18 cellular contexts compared by ENCODE assay signal in genomic region chr4:126123933-126124332, GRCh38.
DNase-seq lines count a peak whose midpoint lies in the region; ATAC-seq and TF ChIP-seq lines count a peak whose summit lies in the region.
"Had no signal": no experiment of that assay in that cellular context is flagged by ENCODE, and none has a peak within 500 bp of the region (broad histone marks: within the 10 kb centered on the region; RNA-seq: fewer than 3 reads in every experiment).

No MANE protein-coding gene starts in this region.

- H3K4me1 ChIP-seq in Karpas-422 (ENCODE audit: low read length) = no peaks in the 10 kb centered on the region
- H3K4me1 ChIP-seq in PC-3 (ENCODE audit: insufficient read depth, low read length) = no peaks in the 10 kb centered on the region
- H3K4me1 ChIP-seq: Peyer's patch had no signal

- no TSS peak for BruUV-seq in PC-3 (replicated peaks; lab: Mats Ljungman, UMichigan)

- H3K4me3 Mint-ChIP-seq in activated CD4-positive, alpha-beta T cell treated with anti-CD3 and anti-CD28 coated beads, Interleukin-2, amount 10 ng/mL, durations not matched to agents 24 days and 14 days = no peak overlapping the region
- H3K4me3 Mint-ChIP-seq: B cell; CD4-positive, alpha-beta memory T cell; IgD-negative memory B cell had no signal

- H3K36me3 ChIP-seq in Karpas-422 (ENCODE audit: insufficient read depth, low read length) (no peaks in the 10 kb centered on the region), PC-3 (ENCODE audit: low read depth, low read length) (no peaks in the 10 kb centered on the region)
- H3K36me3 ChIP-seq: Peyer's patch had no signal

- H3K36me3 Mint-ChIP-seq in activated CD4-positive, alpha-beta T cell treated with anti-CD3 and anti-CD28 coated beads, Interleukin-2, amount 10 ng/mL, durations not matched to agents 24 days and 14 days (ENCODE audit: low read depth) = no peaks in the 10 kb centered on the region
- H3K36me3 Mint-ChIP-seq: CD4-positive, alpha-beta memory T cell; IgD-negative memory B cell had no signal

- H3K9ac ChIP-seq in Karpas-422 (ENCODE audit: low read length) = no peak overlapping the region
- no peak overlapping the region for H3K9ac ChIP-seq in PC-3 (ENCODE audit: low read length)

- H2AFZ ChIP-seq in Karpas-422 (ENCODE audit: low read length) = no peak overlapping the region
- H2AFZ ChIP-seq in PC-3 (ENCODE audit: low read length) = no peak overlapping the region

- no peak overlapping the region for H3K4me2 ChIP-seq in Karpas-422 (ENCODE audit: low read depth, low read length, poor library complexity, severe bottlenecking)
- H3K4me2 ChIP-seq in PC-3 (ENCODE audit: low read length) = no peak overlapping the region

- TF ChIP-seq CTCF in fibroblast of mammary gland (conservative IDR thresholded peaks at IDR 0.05; ENCODE audit: control insufficient read depth, insufficient read depth, low read depth, low read length) = no peak
- TF ChIP-seq CTCF in PC-3 (conservative IDR thresholded peaks at IDR 0.05; ENCODE audit: low read depth, low read length) = no peak

- H3K9me3 ChIP-seq in Karpas-422 (ENCODE audit: low read length) (peaks cover 23% of the 10 kb centered on the region), PC-3 (ENCODE audit: low read length) (no peaks in the 10 kb centered on the region)
- H3K9me3 ChIP-seq: Peyer's patch had no signal

- no peaks in the 10 kb centered on the region for H3F3A ChIP-seq in PC-3 (ENCODE audit: low read length, unreplicated experiment)

- H3K9me3 Mint-ChIP-seq in activated CD4-positive, alpha-beta T cell treated with anti-CD3 and anti-CD28 coated beads, Interleukin-2, amount 10 ng/mL, durations not matched to agents 24 days and 14 days = no peaks in the 10 kb centered on the region

- H3K27me3 ChIP-seq in Karpas-422 (ENCODE audit: low read length) (no peaks in the 10 kb centered on the region), PC-3 (ENCODE audit: low read length) (no peaks in the 10 kb centered on the region)
- H3K27me3 ChIP-seq: Peyer's patch had no signal

- CTCF ChIA-PET in PC-3 (lab: Charles Lee) = no interaction called here

- ATAC-seq in SK-N-SH treated with all-trans-retinoic acid at 6 μM for 48 hours (peak; percentile 45; the same call in 2 of the 3 replicates), PC-3 (no peak)

- peak; percentile 23 for DNase-seq in EH (ENCODE audit: low read depth)
- DNase-seq in fibroblast of mammary gland (ENCODE audit: low read depth) = peak; percentile 1
- DNase-seq in skeletal muscle cell (ENCODE audit: low read depth) = peak; percentile 5
- DNase-seq in Karpas-422 = no peak
- DNase-seq in activated CD4-positive, alpha-beta T cell treated with anti-CD3 and anti-CD28 coated beads, Interleukin-2, amount 10 ng/mL, durations not matched to agents 24 days and 14 days = no peak
- DNase-seq in PC-3 = no peak
- DNase-seq: CD4-positive, alpha-beta memory T cell; DND-41; HCEC 1CT; NCI-H1436; NCI-H2029 treated with DMSO at 0.1 percent for 48 hours; NCI-H510A; NCI-H82; Peyer's patch; Right ventricle myocardium superior had no signal

- no peaks in the 10 kb centered on the region for H3K4me1 Mint-ChIP-seq in activated CD4-positive, alpha-beta T cell treated with anti-CD3 and anti-CD28 coated beads, Interleukin-2, amount 10 ng/mL, durations not matched to agents 24 days and 14 days
- H3K4me1 Mint-ChIP-seq: B cell; CD4-positive, alpha-beta memory T cell; IgD-negative memory B cell had no signal

- H4K20me1 ChIP-seq in Karpas-422 (ENCODE audit: insufficient read depth, low read depth, low read length) (no peaks in the 10 kb centered on the region), PC-3 (ENCODE audit: low read length) (no peaks in the 10 kb centered on the region)

- H3K27ac Mint-ChIP-seq in activated CD4-positive, alpha-beta T cell treated with anti-CD3 and anti-CD28 coated beads, Interleukin-2, amount 10 ng/mL, durations not matched to agents 24 days and 14 days = no peak overlapping the region
- H3K27ac Mint-ChIP-seq: B cell; CD4-positive, alpha-beta memory T cell; IgD-negative memory B cell had no signal

- intact Hi-C loops in activated CD4-positive, alpha-beta T cell treated with anti-CD3 and anti-CD28 coated beads, Interleukin-2, amount 10 ng/mL, durations not matched to agents 24 days and 14 days (cut with micrococcal nuclease) = no loop called here
- intact Hi-C loops in PC-3 (cut with micrococcal nuclease) = no loop called here

- H3K79me2 ChIP-seq in Karpas-422 (ENCODE audit: low read length) (no peaks in the 10 kb centered on the region), PC-3 (ENCODE audit: low read length) (no peaks in the 10 kb centered on the region)

- no peaks in the 10 kb centered on the region for H3K27me3 Mint-ChIP-seq in activated CD4-positive, alpha-beta T cell treated with anti-CD3 and anti-CD28 coated beads, Interleukin-2, amount 10 ng/mL, durations not matched to agents 24 days and 14 days
- H3K27me3 Mint-ChIP-seq: B cell; CD4-positive, alpha-beta memory T cell; IgD-negative memory B cell had no signal

- POLR2A ChIA-PET in PC-3 (lab: Charles Lee; ENCODE audit: unreplicated experiment) = no interaction called here

- H3K9me2 ChIP-seq in Karpas-422 (replicated peaks; ENCODE audit: insufficient read depth, low read length) (no peaks in the 10 kb centered on the region; the same call in 1 of the 2 replicates), PC-3 (replicated peaks; ENCODE audit: low read length) (no peaks in the 10 kb centered on the region)

- H3K27ac ChIP-seq in Karpas-422 (ENCODE audit: low read length) (no peak overlapping the region), PC-3 (ENCODE audit: low read length) (no peak overlapping the region)
- H3K27ac ChIP-seq: Peyer's patch had no signal

- H3K4me3 ChIP-seq in fibroblast of mammary gland (ENCODE audit: control insufficient read depth, low read depth, low read length) (no peak overlapping the region), skeletal muscle cell (ENCODE audit: low read depth, low read length) (no peak overlapping the region), Karpas-422 (ENCODE audit: low read length) (no peak overlapping the region), PC-3 (ENCODE audit: low read length) (no peak overlapping the region)
- H3K4me3 ChIP-seq: Peyer's patch had no signal

TF ChIP-seq in SK-N-SH treated with all-trans-retinoic acid at 6 μM for 48 hours, 23 proteins besides CTCF, POLR2A, EP300 and RAD21 (continues in another document):
- no peak for TF ChIP-seq ESRRG (CRISPR knock-in tag; IDR thresholded peaks at IDR 0.05)
- no peak for TF ChIP-seq SNAI2 (CRISPR knock-in tag; IDR thresholded peaks at IDR 0.05)
- no peak for TF ChIP-seq ZFP30 (CRISPR knock-in tag; IDR thresholded peaks at IDR 0.05)
- TF ChIP-seq ARNTL (CRISPR knock-in tag; IDR thresholded peaks at IDR 0.05; ENCODE audit: borderline replicate concordance, low read depth) = no peak
- TF ChIP-seq ZNF565 (CRISPR knock-in tag; conservative IDR thresholded peaks at IDR 0.05; ENCODE audit: low read depth) = no peak
- TF ChIP-seq ZC3H10 (CRISPR knock-in tag; IDR thresholded peaks at IDR 0.05) = no peak
- no peak for TF ChIP-seq ZFP3 (CRISPR knock-in tag; IDR thresholded peaks at IDR 0.05)
- no peak for TF ChIP-seq TCF4 (CRISPR knock-in tag; IDR thresholded peaks at IDR 0.05; ENCODE audit: borderline replicate concordance)
- no peak for TF ChIP-seq TSHZ2 (CRISPR knock-in tag; IDR thresholded peaks at IDR 0.05)
- no peak for TF ChIP-seq RARB (CRISPR knock-in tag; IDR thresholded peaks at IDR 0.05)
- TF ChIP-seq ZNF8 (CRISPR knock-in tag; IDR thresholded peaks at IDR 0.05) = no peak
- no peak for TF ChIP-seq GLIS3 (CRISPR knock-in tag; IDR thresholded peaks at IDR 0.05)
- no peak for TF ChIP-seq OSR1 (CRISPR knock-in tag; IDR thresholded peaks at IDR 0.05)
- no peak for TF ChIP-seq CREB5 (CRISPR knock-in tag; IDR thresholded peaks at IDR 0.05; ENCODE audit: low read depth)
- TF ChIP-seq ISL1 (CRISPR knock-in tag; IDR thresholded peaks at IDR 0.05) = no peak
- TF ChIP-seq ZNF70 (CRISPR knock-in tag; IDR thresholded peaks at IDR 0.05) = no peak
- TF ChIP-seq BACH2 (CRISPR knock-in tag; IDR thresholded peaks at IDR 0.05; ENCODE audit: borderline replicate concordance) = no peak
- TF ChIP-seq TOX (CRISPR knock-in tag; IDR thresholded peaks at IDR 0.05; ENCODE audit: borderline replicate concordance) = no peak

Comparison
In these comparisons a context has a peak if more than half of its experiments do, and no peak if none do; other contexts are left out.
1. DNase-seq: peak in EH (single experiment), fibroblast of mammary gland (single experiment) and skeletal muscle cell (single experiment); none in Karpas-422 (single experiment), activated CD4-positive, alpha-beta T cell treated with anti-CD3 and anti-CD28 coated beads, Interleukin-2, amount 10 ng/mL, durations not matched to agents 24 days and 14 days (single experiment) and PC-3 (single experiment).